Comparison of ENCODE assay signal across 8 cellular contexts in the genomic region with DNA sequence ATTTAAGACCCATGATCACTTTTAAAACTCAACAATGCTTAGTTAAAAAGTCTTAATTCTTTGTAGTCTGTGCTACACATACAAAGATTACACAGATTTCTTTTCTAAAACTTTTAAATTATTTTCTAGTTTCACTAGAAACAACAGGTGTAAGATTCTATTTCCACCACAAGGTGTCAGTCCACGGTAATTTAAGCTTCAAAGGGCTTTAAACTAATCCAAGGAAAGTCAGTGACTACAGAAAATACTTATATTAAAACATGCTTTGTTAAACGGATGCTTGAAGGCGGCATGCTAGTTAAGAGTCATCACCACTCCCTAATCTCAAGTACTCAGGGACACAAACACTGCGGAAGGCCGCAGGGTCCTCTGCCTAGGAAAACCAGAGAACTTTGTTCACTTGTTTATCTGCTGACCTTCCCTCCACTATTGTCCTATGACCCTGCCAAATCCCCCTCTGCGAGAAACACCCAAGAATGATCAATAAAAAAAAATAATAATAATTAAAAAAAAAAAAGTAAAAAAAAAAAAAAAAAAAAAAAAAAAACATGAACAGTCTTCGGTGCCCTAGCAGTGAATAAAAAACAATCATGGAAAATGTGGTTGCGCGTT. TPM values are rescaled to one million over a fixed set of nuclear protein-coding genes. Genes with fewer than 3 reads are reported as not detected.
A peak's percentile ranks its signal among the peaks of the same experiment; 100 is the strongest.
DNase-seq lines count a peak whose midpoint lies in the region; ATAC-seq and TF ChIP-seq lines count a peak whose summit lies in the region.
"Not testable (repeated sequence)": the region's sequence is repeated elsewhere in the genome, so short reads cannot be mapped to it uniquely, and the experiment has no call there.

No MANE protein-coding gene starts in this region.

- not testable (repeated sequence) for H3K4me3 ChIP-seq in right lobe of liver

- not testable (repeated sequence) for H3K9me3 ChIP-seq in right lobe of liver

- not testable (repeated sequence) for H3K36me3 Mint-ChIP-seq in WTC11

- TF ChIP-seq POLR2A in erythroblast (IDR thresholded peaks at IDR 0.05; ENCODE audit: low read length); right lobe of liver (IDR thresholded peaks at IDR 0.05): not testable (repeated sequence)

- H3K4me1 ChIP-seq in right lobe of liver, result not testable (repeated sequence)

- H3K27me3 Mint-ChIP-seq in WTC11 (ENCODE audit: low read depth), result peaks cover 22% of the 10 kb centered on the region

- H3K36me3 ChIP-seq in right lobe of liver, result not testable (repeated sequence)

- not testable (repeated sequence) for H3K27ac Mint-ChIP-seq in WTC11

- not testable (repeated sequence) for H3K27ac ChIP-seq in C4-2B, right lobe of liver

- not testable (repeated sequence) for H3K9me3 Mint-ChIP-seq in WTC11

- not testable (repeated sequence) for H3K27me3 ChIP-seq in right lobe of liver

- intact Hi-C loops in right lobe of liver (cut with DNase I), result not testable (repeated sequence)

- CTCF ChIA-PET in WTC11 (lab: Charles Lee), result interaction anchor here (0.9 to 2.9 kb wide), 4 partner anchors 71 to 275 kb away, joined by 3 to 22 read pairs (median 4); no protein-coding TSS in a partner anchor

- POLR2A ChIA-PET in WTC11 (lab: Charles Lee), result not testable (repeated sequence)

- peak; percentile 30 for ATAC-seq in GM18858 (IDR thresholded peaks at IDR 0.05; ENCODE audit: unreplicated experiment)
- ATAC-seq in WTC11, result not testable (repeated sequence)
- peak in 3 of 4 donors; percentile 28 to 30 (median 28) for ATAC-seq in right lobe of liver

- peak; percentile 83 for TF ChIP-seq CTCF in C4-2B (conservative IDR thresholded peaks at IDR 0.05)
- TF ChIP-seq CTCF in LNCAP (IDR thresholded peaks at IDR 0.05), result peak; percentile 61
- TF ChIP-seq CTCF in WTC11 (IDR thresholded peaks at IDR 0.05), result peak; percentile 39; the same call in 1 of the 2 replicates
- peak; percentile 58 to 76 (median 62) for TF ChIP-seq CTCF in right lobe of liver (IDR thresholded peaks at IDR 0.05)

- peak overlapping the region; percentile 12; the same call in 1 of the 2 replicates for H3K4me3 Mint-ChIP-seq in WTC11

- 27% methylated on average over 9 of the region's 9 CpGs for WGBS in right lobe of liver (ENCODE audit: insufficient coverage, low coverage, low lambda C conversion rate, missing lambda C conversion rate)

- peaks cover 20% of the 10 kb centered on the region for H3K4me1 Mint-ChIP-seq in WTC11

- DNase-seq in NCI-H748 treated with DMSO at 0.1 percent for 48 hours (lab: John Stamatoyannopoulos, UW), result peak; percentile 71
- DNase-seq in WTC11 (ENCODE audit: low spot score); right lobe of liver: not testable (repeated sequence)
- peak; percentile 13 to 39 for DNase-seq in erythroblast (lab: John Stamatoyannopoulos, UW)
- DNase-seq in smooth muscle cell of the brain vasculature (ENCODE audit: low read depth, low spot score), result peak; percentile 28

TF ChIP-seq in WTC11, 78 proteins besides CTCF, POLR2A, EP300 and RAD21:
- 0 out of 2 replicates have a peak, but pooled peaks have one; percentile 36 for TF ChIP-seq HMGA2 (CRISPR knock-in tag; IDR thresholded peaks at IDR 0.05)

RNA-seq across cellular contexts. Expression of a gene that starts 1.5 kb away (rescaled TPM):
- total RNA-seq in WTC11 (2021), result 2.4 to 4.1 TPM (median 3.5 TPM) in 3 replicates
- 10 to 100 TPM in 5 of 6 experiments, 1 to 10 TPM in 1; 5.0 to 60.4 (median 37.1) TPM for total RNA-seq in right lobe of liver

RNA-seq across cellular contexts. Expression of a gene that starts 58.8 kb away (rescaled TPM):
- 13.4 to 17.3 TPM (median 17.0 TPM) in 3 replicates for total RNA-seq in WTC11 (2021)
- 1 to 10 TPM; 1.5 to 9.8 (median 5.3) TPM for total RNA-seq in right lobe of liver
